ENCODE assay signal across 9 cellular contexts in the genomic region with DNA sequence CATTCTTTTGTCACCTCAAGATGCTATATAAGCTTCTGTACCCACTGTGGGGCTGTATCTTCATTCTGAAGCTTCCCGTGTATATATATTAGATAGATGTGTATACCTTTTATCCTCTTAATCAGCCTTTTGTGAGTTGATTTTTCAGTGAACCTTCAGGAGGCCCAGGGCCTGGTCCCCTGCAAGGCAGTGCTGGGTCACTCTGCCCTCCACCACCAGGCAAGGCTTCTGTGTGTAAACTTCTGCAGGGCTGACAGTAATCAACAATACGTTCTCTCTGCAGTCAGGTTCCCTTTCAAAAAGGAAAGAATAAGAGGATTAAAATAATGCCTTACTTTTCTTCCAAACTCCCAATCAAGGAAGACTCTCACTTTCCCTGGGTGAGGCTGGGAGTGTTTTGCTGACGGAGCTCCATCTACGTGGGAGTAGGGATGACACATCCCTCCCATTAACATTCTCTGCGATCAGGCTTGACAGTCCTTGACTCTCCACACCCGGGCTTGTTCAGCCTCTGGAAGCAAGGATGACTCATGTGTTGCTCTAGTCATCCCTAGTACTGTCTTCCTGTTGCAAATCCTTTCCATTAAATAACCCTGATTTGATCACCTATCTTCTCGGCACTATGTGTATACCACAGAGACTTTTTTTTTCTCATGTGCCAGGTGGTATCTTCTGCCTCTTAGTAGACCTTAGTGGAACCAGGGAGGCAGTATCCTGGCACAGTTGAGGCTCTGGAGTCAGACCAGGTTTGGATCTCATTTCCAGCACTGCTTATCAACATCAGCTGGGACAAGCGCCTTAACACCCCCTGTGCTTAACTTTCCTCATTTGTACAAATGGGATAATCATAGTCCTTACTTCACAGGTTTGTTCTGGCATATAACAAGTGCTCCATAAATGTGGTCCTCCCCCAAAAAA.
DNase-seq lines count a peak whose midpoint lies in the region; ATAC-seq, FAIRE-seq and TF ChIP-seq lines count a peak whose summit lies in the region.
"Had no signal": no experiment of that assay in that cellular context is flagged by ENCODE, and none has a peak within 500 bp of the region (broad histone marks: within the 10 kb centered on the region; RNA-seq: fewer than 3 reads in every experiment).

No MANE protein-coding gene starts in this region.

- ATAC-seq in GM12878: no peak; the same call in 2 of the 3 replicates
- ATAC-seq in lower lobe of right lung: peak; percentile 35 to 46
- ATAC-seq in GM21447 (IDR thresholded peaks at IDR 0.05; ENCODE audit: unreplicated experiment): no peak
- no peak for ATAC-seq in GM18511 (IDR thresholded peaks at IDR 0.05; ENCODE audit: unreplicated experiment)

- no peak for TF ChIP-seq POLR2A in GM12878 (IDR thresholded peaks at IDR 0.05; ENCODE audit: low read depth, low read length)

- no peak overlapping the region for H3K4me3 Mint-ChIP-seq in chondrocyte (ENCODE audit: unreplicated experiment)

- H3K27me3 ChIP-seq in GM12878 (replicated peaks in 1 of 2; ENCODE audit: control insufficient read depth in 2 of 2, insufficient read depth in 2 of 2, low read length in 1 of 2) (no peaks in the 10 kb centered on the region), lower lobe of right lung (ENCODE audit: low read depth) (no peaks in the 10 kb centered on the region)

- TF ChIP-seq CTCF in GM12878 (IDR thresholded peaks at IDR 0.05 in 2 of 3, conservative IDR thresholded peaks at IDR 0.05 in 1 of 3; ENCODE audit: control insufficient read depth in 2 of 3, extremely low read depth in 1 of 3, insufficient read depth in 1 of 3, low read depth in 3 of 3, low read length in 3 of 3) (no peak), lower lobe of right lung (IDR thresholded peaks at IDR 0.05) (no peak), chondrocyte (IDR thresholded peaks at IDR 0.05) (no peak)

- POLR2A ChIA-PET in GM12878 (lab: Charles Lee): interaction anchor here (1.3 kb wide), 1 partner anchor 56 kb away, joined by 3 read pairs; no protein-coding TSS in a partner anchor

- no peak overlapping the region for H2AFZ ChIP-seq in GM12878 (ENCODE audit: control insufficient read depth, low read depth, low read length)

- RAD21 ChIA-PET in GM12878 (lab: Charles Lee; ENCODE audit: unreplicated experiment): no interaction called here

- H3K27ac Mint-ChIP-seq in chondrocyte (ENCODE audit: unreplicated experiment): no peak overlapping the region

- no peak overlapping the region for H3K4me2 ChIP-seq in GM12878 (ENCODE audit: control insufficient read depth, insufficient read depth)

- H4K20me1 ChIP-seq in GM12878 (ENCODE audit: control insufficient read depth, insufficient read depth): no peaks in the 10 kb centered on the region

- H3K36me3 Mint-ChIP-seq in chondrocyte (ENCODE audit: low read depth): no peaks in the 10 kb centered on the region

- peaks cover 2% of the 10 kb centered on the region for H3K27me3 Mint-ChIP-seq in chondrocyte (ENCODE audit: low read depth)

- CTCF ChIA-PET in GM12878 (lab: Yijun Ruan, JAX): no interaction called here

- H3K9me3 ChIP-seq in GM12878 (replicated peaks; ENCODE audit: control insufficient read depth, insufficient read depth, low read length) (no peaks in the 10 kb centered on the region; the same call in 1 of the 3 replicates), lower lobe of right lung (no peaks in the 10 kb centered on the region)

- SMC1A ChIA-PET in GM12878 (lab: Charles Lee; ENCODE audit: uncharacterized antibody, unreplicated experiment): interaction anchor here (0.9 to 1.4 kb wide), 3 partner anchors 14 to 35 kb away, joined by 3 to 4 read pairs (median 3); no protein-coding TSS in a partner anchor

- H3K4me3 ChIP-seq in GM12878: no peak overlapping the region
- H3K4me3 ChIP-seq in lower lobe of right lung: no peak overlapping the region

- TF ChIP-seq EP300 in GM12878 (IDR thresholded peaks at IDR 0.05; ENCODE audit: borderline replicate concordance in 1 of 2, control insufficient read depth in 1 of 2, low read depth in 2 of 2, low read length in 2 of 2): no peak

- H3K4me1 ChIP-seq in GM12878 (ENCODE audit: control insufficient read depth, insufficient read depth, low read length) (no peaks in the 10 kb centered on the region), lower lobe of right lung (no peaks in the 10 kb centered on the region)

- H3K36me3 ChIP-seq in GM12878 (ENCODE audit: control insufficient read depth in 2 of 2, insufficient read depth in 2 of 2, low read length in 1 of 2) (no peaks in the 10 kb centered on the region), lower lobe of right lung (no peaks in the 10 kb centered on the region)

- intact Hi-C loops in GM12878 (cut with micrococcal nuclease; ENCODE audit: unreplicated experiment): no loop called here
- intact Hi-C loops in lower lobe of right lung (cut with DNase I): no loop called here

- H3K9ac ChIP-seq in GM12878 (ENCODE audit: control insufficient read depth, insufficient read depth, low read length): no peak overlapping the region

- in situ Hi-C loops in GM12878 (cut with MboI): no loop called here

- no peak for FAIRE-seq in GM12878 (lab: Jason Lieb, UNC)

- WGBS in GM12878 (ENCODE audit: insufficient coverage, insufficient replicate concordance, low lambda C conversion rate, missing lambda C conversion rate): 69% methylated on average over 8 of the region's 8 CpGs

- H3K4me1 Mint-ChIP-seq in chondrocyte (ENCODE audit: low read depth): no peaks in the 10 kb centered on the region

- H3K79me2 ChIP-seq in GM12878 (ENCODE audit: control insufficient read depth, insufficient read depth, low read length): no peaks in the 10 kb centered on the region

- DNase-seq in AG08396 (ENCODE audit: low spot score): peak; percentile 22
- peak; percentile 88 for DNase-seq in HS-5 (ENCODE audit: low read depth)
- DNase-seq in GM12878 (ENCODE audit: low read depth, low spot score): no peak
- no peak for DNase-seq in lower lobe of right lung
- DNase-seq in globus pallidus (ENCODE audit: low spot score): no peak
- DNase-seq in chondrocyte (ENCODE audit: low spot score): no peak
- DNase-seq: midbrain had no signal

- H3K9me3 Mint-ChIP-seq in chondrocyte (ENCODE audit: low read depth): peaks cover 6% of the 10 kb centered on the region

- H3K27ac ChIP-seq in GM12878 (ENCODE audit: control insufficient read depth, insufficient read depth) (no peak overlapping the region), lower lobe of right lung (no peak overlapping the region)

- no TSS peak for BruUV-seq in GM12878 (replicated peaks; lab: Mats Ljungman, UMichigan)

- no peak for TF ChIP-seq RAD21 in GM12878 (IDR thresholded peaks at IDR 0.05; ENCODE audit: insufficient read depth, low read depth, low read length)

TF ChIP-seq in GM12878, 131 proteins besides CTCF, POLR2A, EP300 and RAD21:
- no peak for TF ChIP-seq RAD51 (IDR thresholded peaks at IDR 0.05)
- TF ChIP-seq, protein P1, sequence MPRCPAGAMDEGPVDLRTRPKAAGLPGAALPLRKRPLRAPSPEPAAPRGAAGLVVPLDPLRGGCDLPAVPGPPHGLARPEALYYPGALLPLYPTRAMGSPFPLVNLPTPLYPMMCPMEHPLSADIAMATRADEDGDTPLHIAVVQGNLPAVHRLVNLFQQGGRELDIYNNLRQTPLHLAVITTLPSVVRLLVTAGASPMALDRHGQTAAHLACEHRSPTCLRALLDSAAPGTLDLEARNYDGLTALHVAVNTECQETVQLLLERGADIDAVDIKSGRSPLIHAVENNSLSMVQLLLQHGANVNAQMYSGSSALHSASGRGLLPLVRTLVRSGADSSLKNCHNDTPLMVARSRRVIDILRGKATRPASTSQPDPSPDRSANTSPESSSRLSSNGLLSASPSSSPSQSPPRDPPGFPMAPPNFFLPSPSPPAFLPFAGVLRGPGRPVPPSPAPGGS (IDR thresholded peaks at IDR 0.05; ENCODE audit: borderline replicate concordance, insufficient read depth, low read depth, low read length, poor library complexity, severe bottlenecking): peak; percentile 24

Comparison
In these comparisons a context has a peak if more than half of its experiments do, and no peak if none do; other contexts are left out.
1. DNase-seq: peak in AG08396 (single experiment) and HS-5 (single experiment); none in GM12878 (single experiment), lower lobe of right lung (single experiment), globus pallidus (single experiment) and chondrocyte (single experiment).
2. ATAC-seq: peak in lower lobe of right lung (2 of 2); none in GM12878 (single experiment), GM21447 (single experiment) and GM18511 (single experiment).